Comparison of ENCODE assay signal across 22 cellular contexts in genomic region chr6:167845856-167846255, GRCh38. TPM values are rescaled to one million over a fixed set of nuclear protein-coding genes. Genes with fewer than 3 reads are reported as not detected.
DNase-seq lines count a peak whose midpoint lies in the region; ATAC-seq and TF ChIP-seq lines count a peak whose summit lies in the region.
"Had no signal": no experiment of that assay in that cellular context is flagged by ENCODE, and none has a peak within 500 bp of the region (broad histone marks: within the 10 kb centered on the region; RNA-seq: fewer than 3 reads in every experiment).

No MANE protein-coding gene starts in this region.

- H3K27ac ChIP-seq in A673 (ENCODE audit: low read depth, low read length, poor library complexity, severe bottlenecking) (no peak overlapping the region), H9 (ENCODE audit: insufficient read length, low read depth, low read length) (no peak overlapping the region), WERI-Rb-1 (no peak overlapping the region)
- H3K27ac ChIP-seq: HL-60, SK-N-MC had no signal

- no peaks in the 10 kb centered on the region for H3K79me1 ChIP-seq in H9 (ENCODE audit: insufficient read depth, low read depth, low read length, poor library complexity, severe bottlenecking)

- H4K91ac ChIP-seq in H9 (ENCODE audit: insufficient read length, low read depth, low read length), result no peak overlapping the region

- H3K27me3 ChIP-seq in A673 (replicated peaks; ENCODE audit: insufficient read depth, low read depth, low read length, poor library complexity), result peaks cover 5% of the 10 kb centered on the region
- no peaks in the 10 kb centered on the region for H3K27me3 ChIP-seq in H9 (ENCODE audit: insufficient read depth, low read length)
- no peaks in the 10 kb centered on the region for H3K27me3 ChIP-seq in WERI-Rb-1 (ENCODE audit: insufficient read depth, low read depth, severe bottlenecking)
- H3K27me3 ChIP-seq: MG63 had no signal

- H3K4me1 ChIP-seq in A673 (ENCODE audit: insufficient read depth, low read length, poor library complexity, severe bottlenecking) (peaks cover 62% of the 10 kb centered on the region), H9 (ENCODE audit: insufficient read depth, low read length) (peaks cover 11% of the 10 kb centered on the region; the same call in 1 of the 2 replicates)

- no peak overlapping the region for H3T11ph ChIP-seq in H9 (ENCODE audit: low read length)

- H3K56ac ChIP-seq in H9 (ENCODE audit: insufficient read length, low read depth, low read length), result no peak overlapping the region

- peak overlapping the region; percentile 81 for H2BK120ac ChIP-seq in H9 (ENCODE audit: low read depth, low read length, poor library complexity, severe bottlenecking)

- H2AFZ ChIP-seq in H9 (ENCODE audit: low read length), result no peak overlapping the region

- no peak overlapping the region for H2AK5ac ChIP-seq in H9 (ENCODE audit: insufficient read length, low read length)

- POLR2A ChIA-PET in A673 (lab: Charles Lee; ENCODE audit: low non-redundant PET), result no interaction called here

- no peak overlapping the region for H2BK15ac ChIP-seq in H9 (ENCODE audit: low read depth, low read length)

- H3K9me3 Mint-ChIP-seq in H9, result no peaks in the 10 kb centered on the region; a peak in 1 of 5 replicates
- H3K9me3 Mint-ChIP-seq in nephron progenitor cell, result no peaks in the 10 kb centered on the region
- H3K9me3 Mint-ChIP-seq: IgD-negative memory B cell had no signal

- H3K23ac ChIP-seq in H9 (ENCODE audit: insufficient read length, low read depth, low read length), result no peak overlapping the region

- H2BK5ac ChIP-seq in H9 (ENCODE audit: insufficient read length, low read length), result no peak overlapping the region

- WGBS in H9 (ENCODE audit: extremely low coverage, insufficient read length, low lambda C conversion rate), result no CpG with 5 or more reads among the region's 4 CpGs

- H3K9me3 ChIP-seq in A673 (ENCODE audit: low read depth, low read length, poor library complexity, severe bottlenecking) (no peaks in the 10 kb centered on the region), H9 (ENCODE audit: control insufficient read depth, low read depth, low read length) (no peaks in the 10 kb centered on the region), WERI-Rb-1 (ENCODE audit: severe bottlenecking) (no peaks in the 10 kb centered on the region)
- H3K9me3 ChIP-seq: HAP-1, MG63 had no signal

- H3K27me3 Mint-ChIP-seq in H9 (ENCODE audit: low read depth) (no peaks in the 10 kb centered on the region), nephron progenitor cell (ENCODE audit: low read depth, poor library complexity) (no peaks in the 10 kb centered on the region)

- H3K9ac ChIP-seq in H9 (ENCODE audit: extremely low read depth, insufficient read length, low read length), result peak overlapping the region; percentile 24

- no peaks in the 10 kb centered on the region for H4K20me1 ChIP-seq in H9 (ENCODE audit: control insufficient read depth, insufficient read depth, insufficient read length)

- H3K18ac ChIP-seq in H9 (ENCODE audit: insufficient read length, low read depth, low read length), result no peak overlapping the region

- no peak overlapping the region for H4K8ac ChIP-seq in H9 (replicated peaks; ENCODE audit: insufficient read length, low read depth, low read length)

- H3K4ac ChIP-seq in H9 (ENCODE audit: low read depth, low read length), result no peak overlapping the region

- no peak overlapping the region for H2BK20ac ChIP-seq in H9 (ENCODE audit: low read depth, low read length, poor library complexity, severe bottlenecking)

- H4K5ac ChIP-seq in H9 (ENCODE audit: insufficient read length, low read depth, low read length), result no peak overlapping the region

- H3K23me2 ChIP-seq in H9 (ENCODE audit: insufficient read length, low read depth, low read length, poor library complexity, severe bottlenecking), result no peaks in the 10 kb centered on the region

- H3K4me1 Mint-ChIP-seq in H9 (peaks cover 54 to 59% of the 10 kb centered on the region in 2 experiments), nephron progenitor cell (peaks cover 58% of the 10 kb centered on the region)

- H3K27ac Mint-ChIP-seq in H9, result peak overlapping the region; percentile 31 to 56 (median 55); a peak in 5 of 7 replicates
- peak overlapping the region; percentile 48 for H3K27ac Mint-ChIP-seq in nephron progenitor cell
- H3K27ac Mint-ChIP-seq: IgD-negative memory B cell had no signal

- DNase-seq in A673 (ENCODE audit: low spot score) (peak; percentile 45), H9 (no peak), WERI-Rb-1 (peak; percentile 46), nephron progenitor cell (no peak), AG08396 (ENCODE audit: low spot score) (no peak), mesenteric fat pad (ENCODE audit: low spot score) (no peak)
- DNase-seq: CD8-positive, alpha-beta memory T cell; DMS79 treated with DMSO at 0.1 percent for 48 hours; Kasumi-1; MG63; NCI-H1048; NCI-H1436 treated with DMSO at 0.1 percent for 48 hours; NCI-H2029 treated with DMSO at 0.1 percent for 48 hours; NCI-H2171 treated with DMSO at 0.1 percent for 48 hours; NCI-H446; OCI-M1; SHP77 had no signal

- H3K4me3 Mint-ChIP-seq in H9 (peak overlapping the region in 1 of 2 experiments; percentile 31; a peak in 1 of 5 replicates), nephron progenitor cell (no peak overlapping the region)
- H3K4me3 Mint-ChIP-seq: CD8-positive, alpha-beta memory T cell; IgD-negative memory B cell had no signal

- ATAC-seq in GM21619 (IDR thresholded peaks at IDR 0.05; ENCODE audit: unreplicated experiment), result no peak

- H3K36me3 ChIP-seq in A673 (ENCODE audit: insufficient read depth, low read length, poor library complexity, severe bottlenecking), result no peaks in the 10 kb centered on the region
- no peaks in the 10 kb centered on the region for H3K36me3 ChIP-seq in WERI-Rb-1
- H3K36me3 ChIP-seq: HAP-1, MG63 had no signal

- no peak for TF ChIP-seq CTCF in A673 (conservative IDR thresholded peaks at IDR 0.05; ENCODE audit: low read depth, low read length)
- TF ChIP-seq CTCF in H9 (conservative IDR thresholded peaks at IDR 0.05), result no peak
- no peak for TF ChIP-seq CTCF in WERI-Rb-1 (IDR thresholded peaks at IDR 0.05; ENCODE audit: low read depth, low read length)
- TF ChIP-seq CTCF in nephron progenitor cell (IDR thresholded peaks at IDR 0.05), result no peak

- H3K4me2 ChIP-seq in H9 (ENCODE audit: insufficient read depth, insufficient read length, low read length), result no peak overlapping the region

- H3K36me3 Mint-ChIP-seq in H9 (ENCODE audit: insufficient read depth in 1 of 3, low read depth in 3 of 3) (no peaks in the 10 kb centered on the region), nephron progenitor cell (ENCODE audit: low read depth) (no peaks in the 10 kb centered on the region)
- H3K36me3 Mint-ChIP-seq: CD8-positive, alpha-beta memory T cell had no signal

- intact Hi-C loops in A673 (cut with micrococcal nuclease; ENCODE audit: unreplicated experiment), result no loop called here

- no TSS peak for BruUV-seq in A673 (replicated peaks; lab: Mats Ljungman, UMichigan)

- H3K79me2 ChIP-seq in H9 (ENCODE audit: insufficient read depth, low read length), result peaks cover 38% of the 10 kb centered on the region

- no peak overlapping the region for H3K4me3 ChIP-seq in A673 (ENCODE audit: low read depth, low read length, poor library complexity, severe bottlenecking)
- H3K4me3 ChIP-seq in WERI-Rb-1 (ENCODE audit: low read depth, low read length), result no peak overlapping the region
- H3K4me3 ChIP-seq: HAP-1, MG63, SK-N-MC had no signal

- H2BK12ac ChIP-seq in H9 (ENCODE audit: insufficient read length, low read depth, low read length), result no peak overlapping the region

- CTCF ChIA-PET in A673 (lab: Charles Lee), result no interaction called here

- no peak overlapping the region for H3K14ac ChIP-seq in H9 (ENCODE audit: insufficient read depth, low read length)

RNA-seq across cellular contexts. Expression of gene AFDN, which starts 19.1 kb away (rescaled TPM):
- total RNA-seq in A673 (2021) (107 and 114 TPM in 2 replicates), H9 (2021) (153 and 157 TPM in 2 replicates), mesenteric fat pad (82.3 TPM)

Comparison
In these comparisons a context has a peak if more than half of its experiments do, and no peak if none do; other contexts are left out.
1. DNase-seq: peak in A673 (single experiment) and WERI-Rb-1 (single experiment); none in H9 (single experiment), nephron progenitor cell (single experiment), AG08396 (single experiment) and mesenteric fat pad (single experiment).